Comparison of ENCODE assay signal across 10 cellular contexts in genomic region chr12:113333111-113333750, GRCh38. TPM values are rescaled to one million over a fixed set of nuclear protein-coding genes. Genes with fewer than 3 reads are reported as not detected.
DNase-seq lines count a peak whose midpoint lies in the region; ATAC-seq and TF ChIP-seq lines count a peak whose summit lies in the region.
"Had no signal": no experiment of that assay in that cellular context is flagged by ENCODE, and none has a peak within 500 bp of the region (broad histone marks: within the 10 kb centered on the region; RNA-seq: fewer than 3 reads in every experiment).

No MANE protein-coding gene starts in this region.

- H3K36me3 Mint-ChIP-seq in activated T-helper 17 cell treated with anti-CD3 and anti-CD28 coated beads, Interleukin-2, amount 50 U/mL, for 72 hours (ENCODE audit: low read depth), result peaks cover 42% of the 10 kb centered on the region

- peak overlapping the region; percentile 5 for H3K27ac ChIP-seq in left ventricle myocardium inferior (replicated peaks)
- no peak overlapping the region for H3K27ac ChIP-seq in right lobe of liver
- H3K27ac ChIP-seq in upper lobe of left lung, result peak overlapping the region in 2 of 4 donors; percentile 11 to 92

- TF ChIP-seq POLR2A in right lobe of liver (IDR thresholded peaks at IDR 0.05) (no peak), upper lobe of left lung (IDR thresholded peaks at IDR 0.05) (no peak)

- intact Hi-C loops in left ventricle myocardium inferior (cut with micrococcal nuclease), result no loop called here
- intact Hi-C loops in cardiac septum (cut with DNase I), result no loop called here
- intact Hi-C loops in right lobe of liver (cut with DNase I), result no loop called here

- H3K27me3 ChIP-seq in left ventricle myocardium inferior (ENCODE audit: low read depth), result no peaks in the 10 kb centered on the region
- no peaks in the 10 kb centered on the region for H3K27me3 ChIP-seq in right lobe of liver
- no peaks in the 10 kb centered on the region for H3K27me3 ChIP-seq in upper lobe of left lung

- H3K4me3 ChIP-seq in left ventricle myocardium inferior (peak overlapping the region; percentile 92), right lobe of liver (peak overlapping the region; percentile 73 to 75 (median 75)), upper lobe of left lung (peak overlapping the region in 3 of 4 donors; percentile 71 to 91 (median 78))

- H3K4me1 Mint-ChIP-seq in activated T-helper 17 cell treated with anti-CD3 and anti-CD28 coated beads, Interleukin-2, amount 50 U/mL, for 72 hours, result peaks cover 13% of the 10 kb centered on the region

- no peaks in the 10 kb centered on the region for H3K27me3 Mint-ChIP-seq in activated T-helper 17 cell treated with anti-CD3 and anti-CD28 coated beads, Interleukin-2, amount 50 U/mL, for 72 hours

- no peaks in the 10 kb centered on the region for H3K9me3 ChIP-seq in left ventricle myocardium inferior (replicated peaks)
- no peaks in the 10 kb centered on the region for H3K9me3 ChIP-seq in right lobe of liver
- no peaks in the 10 kb centered on the region for H3K9me3 ChIP-seq in upper lobe of left lung

- no peak for TF ChIP-seq EP300 in upper lobe of left lung (IDR thresholded peaks at IDR 0.05)

- DNase-seq in left ventricle myocardium inferior (no peak), cardiac septum (ENCODE audit: low spot score) (no peak), right lobe of liver (no peak), upper lobe of left lung (no peak), GOT3 (lab: John Stamatoyannopoulos, UW) (no peak)
- DNase-seq: activated CD4-positive, CD25-positive, alpha-beta regulatory T cell treated with anti-CD3 and anti-CD28 coated beads, Interleukin-2, amount 50 U/mL, for 72 hours had no signal

- H3K27ac Mint-ChIP-seq in activated T-helper 17 cell treated with anti-CD3 and anti-CD28 coated beads, Interleukin-2, amount 50 U/mL, for 72 hours, result no peak overlapping the region
- H3K27ac Mint-ChIP-seq: mesothelial cell of epicardium had no signal

- WGBS in right lobe of liver (ENCODE audit: insufficient coverage, low coverage, low lambda C conversion rate, missing lambda C conversion rate), result 88% methylated on average over 8 of the region's 9 CpGs
- WGBS in upper lobe of left lung, 2 donors, result 81 to 87% methylated on average over 3 to 9 of the region's 9 CpGs

- H3K36me3 ChIP-seq in left ventricle myocardium inferior (peaks cover 22% of the 10 kb centered on the region), right lobe of liver (peaks cover 0 to 3% (median 0%) of the 10 kb centered on the region in 4 donors), upper lobe of left lung (peaks cover 0 to 37% (median 12%) of the 10 kb centered on the region in 4 donors)

- H3K4me1 ChIP-seq in left ventricle myocardium inferior, result peaks cover 51% of the 10 kb centered on the region
- peaks cover 0 to 12% (median 0%) of the 10 kb centered on the region in 4 donors for H3K4me1 ChIP-seq in right lobe of liver
- H3K4me1 ChIP-seq in upper lobe of left lung, result peaks cover 21 to 38% (median 30%) of the 10 kb centered on the region in 4 donors

- no peak for TF ChIP-seq CTCF in left ventricle myocardium inferior (IDR thresholded peaks at IDR 0.05; ENCODE audit: borderline replicate concordance)
- TF ChIP-seq CTCF in right lobe of liver (IDR thresholded peaks at IDR 0.05), result no peak
- TF ChIP-seq CTCF in upper lobe of left lung (IDR thresholded peaks at IDR 0.05), result no peak

- ATAC-seq in activated T-helper 17 cell treated with anti-CD3 and anti-CD28 coated beads, Interleukin-2, amount 50 U/mL, for 72 hours (replicated peaks), result no peak
- ATAC-seq in right lobe of liver, result no peak
- ATAC-seq in upper lobe of left lung (ENCODE audit: low FRiP score in 2 of 2), result no peak
- ATAC-seq in activated CD4-positive, CD25-positive, alpha-beta regulatory T cell treated with anti-CD3 and anti-CD28 coated beads, Interleukin-2, amount 50 U/mL, for 24 hours, result no peak
- ATAC-seq in GM19351 (IDR thresholded peaks at IDR 0.05; ENCODE audit: unreplicated experiment), result no peak

- H3K9me3 Mint-ChIP-seq in activated T-helper 17 cell treated with anti-CD3 and anti-CD28 coated beads, Interleukin-2, amount 50 U/mL, for 72 hours, result no peaks in the 10 kb centered on the region
- H3K9me3 Mint-ChIP-seq: mesothelial cell of epicardium had no signal

- peak overlapping the region; percentile 98 for H3K4me3 Mint-ChIP-seq in activated T-helper 17 cell treated with anti-CD3 and anti-CD28 coated beads, Interleukin-2, amount 50 U/mL, for 72 hours

RNA-seq across cellular contexts. Expression of gene SLC8B1, which starts 1.7 kb away (rescaled TPM):
- total RNA-seq in left ventricle myocardium inferior, result 9.2 TPM
- total RNA-seq in cardiac septum, result 11.0 TPM
- total RNA-seq in activated T-helper 17 cell treated with anti-CD3 and anti-CD28 coated beads, Interleukin-2, amount 50 U/mL, for 72 hours, result 10 to 100 TPM; 23.2 to 28.4 TPM
- 10 to 100 TPM; 12.6 to 32.7 (median 21.5) TPM for total RNA-seq in right lobe of liver
- total RNA-seq in upper lobe of left lung, result 100 to 1,000 TPM in 1 of 6 donors, 10 to 100 TPM in 5; 35.9 to 189 (median 44.5) TPM

RNA-seq across cellular contexts. Expression of gene PLBD2, which starts 25.2 kb away (rescaled TPM):
- 28.9 TPM for total RNA-seq in left ventricle myocardium inferior
- 30.8 TPM for total RNA-seq in cardiac septum
- 10 to 100 TPM; 18.5 to 21.5 TPM for total RNA-seq in activated T-helper 17 cell treated with anti-CD3 and anti-CD28 coated beads, Interleukin-2, amount 50 U/mL, for 72 hours
- total RNA-seq in right lobe of liver, result 10 to 100 TPM; 18.4 to 34.1 (median 28.8) TPM
- total RNA-seq in upper lobe of left lung, result 10 to 100 TPM; 19.5 to 60.0 (median 46.4) TPM
